ENCODE assay signal across 12 cellular contexts in the genomic region with DNA sequence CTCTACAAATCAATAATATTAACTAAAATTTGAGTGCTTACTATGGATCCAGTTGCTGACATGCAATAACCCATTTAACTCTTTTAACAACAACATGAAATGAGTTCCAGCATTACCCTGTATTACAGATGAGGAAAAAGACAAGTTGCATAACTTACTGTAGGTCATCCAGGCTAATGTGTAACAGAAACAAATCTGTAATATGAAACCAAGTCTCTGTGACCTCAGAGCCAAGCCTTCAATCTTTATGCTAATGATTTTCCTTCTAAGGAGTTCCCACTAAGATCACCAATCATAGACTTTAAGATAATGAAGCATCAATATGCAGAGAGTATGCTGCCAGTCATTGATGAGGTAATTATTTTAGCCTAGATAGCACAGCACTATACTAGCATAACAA. TPM values are rescaled to one million over a fixed set of nuclear protein-coding genes. Genes with fewer than 3 reads are reported as not detected.
A peak's percentile ranks its signal among the peaks of the same experiment; 100 is the strongest.
DNase-seq lines count a peak whose midpoint lies in the region; ATAC-seq and TF ChIP-seq lines count a peak whose summit lies in the region.
"Had no signal": no experiment of that assay in that cellular context is flagged by ENCODE, and none has a peak within 500 bp of the region (broad histone marks: within the 10 kb centered on the region; RNA-seq: fewer than 3 reads in every experiment).

No MANE protein-coding gene starts in this region.

- H3K9me2 ChIP-seq in neural cell (ENCODE audit: insufficient read depth, low read length), result no peaks in the 10 kb centered on the region

- peak overlapping the region; percentile 13 for H3K27ac ChIP-seq in neural cell (ENCODE audit: low read length)

- no peak for TF ChIP-seq RAD21 in neural cell (conservative IDR thresholded peaks at IDR 0.05)

- H3K9me3 ChIP-seq in neural cell (ENCODE audit: low read length), result no peaks in the 10 kb centered on the region
- H3K9me3 ChIP-seq: Caco-2 had no signal

- peak; percentile 11 for DNase-seq in astrocyte of the cerebellum (ENCODE audit: low read depth)
- no peak for DNase-seq in NCI-H1105 treated with DMSO at 0.1 percent for 48 hours (lab: John Stamatoyannopoulos, UW)
- DNase-seq in amniotic stem cell (lab: John Stamatoyannopoulos, UW), result no peak
- no peak for DNase-seq in anterior cingulate cortex (lab: John Stamatoyannopoulos, UW)
- DNase-seq in NCI-H2196 treated with DMSO at 0.1 percent for 48 hours (lab: John Stamatoyannopoulos, UW; ENCODE audit: unreplicated experiment), result no peak
- DNase-seq: caudate nucleus, NCI-H1048, right cardiac atrium had no signal

- TF ChIP-seq CTCF in astrocyte of the cerebellum (IDR thresholded peaks at IDR 0.05; ENCODE audit: low read depth, low read length, missing control alignments) (no peak), neural cell (IDR thresholded peaks at IDR 0.05; ENCODE audit: poor library complexity, severe bottlenecking) (no peak)

- no peaks in the 10 kb centered on the region for H4K20me1 ChIP-seq in neural cell (ENCODE audit: insufficient read depth)

- H3K27me3 ChIP-seq in neural cell (ENCODE audit: insufficient read depth, low read depth, low read length), result no peaks in the 10 kb centered on the region

- H3K4me3 ChIP-seq in astrocyte of the cerebellum (ENCODE audit: low read depth, low read length) (no peak overlapping the region), neural cell (ENCODE audit: low read length) (no peak overlapping the region)

- no peak overlapping the region for H3K4me2 ChIP-seq in neural cell (ENCODE audit: low read length)

- H3K36me3 ChIP-seq in neural cell (ENCODE audit: insufficient read depth, low read length), result no peaks in the 10 kb centered on the region

- no peak overlapping the region for H3K9ac ChIP-seq in neural cell (ENCODE audit: low read length)

- in situ Hi-C loops in astrocyte of the cerebellum (cut with HindIII; ENCODE audit: low sequenced_read_pairs), result no loop called here

- ATAC-seq in GM19324 (IDR thresholded peaks at IDR 0.05; ENCODE audit: low FRiP score, unreplicated experiment) (peak; percentile 78), HG02973 (IDR thresholded peaks at IDR 0.05; ENCODE audit: unreplicated experiment) (peak; percentile 53)
- ATAC-seq: right cardiac atrium had no signal

- no peak for TF ChIP-seq EP300 in neural cell (conservative IDR thresholded peaks at IDR 0.05; ENCODE audit: poor library complexity, severe bottlenecking)

- H3F3A ChIP-seq in neural cell (ENCODE audit: insufficient read depth, low read length, poor library complexity, severe bottlenecking), result no peaks in the 10 kb centered on the region

- no peaks in the 10 kb centered on the region for H3K79me2 ChIP-seq in neural cell (replicated peaks; ENCODE audit: insufficient read depth, low read length)

- no peak overlapping the region for H2AFZ ChIP-seq in neural cell (ENCODE audit: low read depth, low read length)

TF ChIP-seq in neural cell, 6 proteins besides CTCF, POLR2A, EP300 and RAD21:
- TF ChIP-seq REST (IDR thresholded peaks at IDR 0.05; ENCODE audit: borderline replicate concordance) (no peak), SMC3 (conservative IDR thresholded peaks at IDR 0.05; ENCODE audit: poor library complexity) (no peak), POLR2AphosphoS5 (IDR thresholded peaks at IDR 0.05) (no peak), EZH2 (IDR thresholded peaks at IDR 0.05; ENCODE audit: borderline replicate concordance, insufficient read depth, low read length, poor library complexity, severe bottlenecking) (no peak), TAF1 (IDR thresholded peaks at IDR 0.05; ENCODE audit: low read depth) (no peak), MXI1 (conservative IDR thresholded peaks at IDR 0.05; ENCODE audit: poor library complexity, severe bottlenecking) (no peak)

RNA-seq across cellular contexts. Expression of gene RNPC3, which starts 35.6 kb away (rescaled TPM):
- polyA plus RNA-seq in neural cell, result 49.8 and 61.0 TPM in 2 replicates
- polyA minus RNA-seq in neural cell, result 29.7 and 43.3 TPM in 2 replicates
